Comparison of ENCODE assay signal across 21 cellular contexts in the genomic region with DNA sequence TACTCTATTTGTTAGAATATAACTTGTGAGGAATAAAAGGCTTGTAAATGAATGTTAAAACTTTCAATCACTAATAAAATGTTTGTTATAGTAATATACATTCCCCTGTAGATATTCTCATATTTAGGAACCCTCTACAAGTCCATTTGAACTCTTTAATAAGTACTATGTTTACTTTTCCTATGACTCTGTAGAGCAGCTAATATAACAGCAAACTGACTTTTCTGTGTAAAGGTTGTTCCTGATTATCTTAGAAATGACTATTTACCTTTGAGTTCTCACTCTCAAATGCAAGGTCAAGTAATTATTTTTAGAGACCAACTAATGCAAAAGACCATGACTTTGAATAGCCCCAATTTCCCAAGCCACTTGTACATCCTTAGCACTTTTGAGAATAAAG.
"Had no signal": no experiment of that assay in that cellular context is flagged by ENCODE, and none has a peak within 500 bp of the region (broad histone marks: within the 10 kb centered on the region; RNA-seq: fewer than 3 reads in every experiment).

No MANE protein-coding gene starts in this region.

- H3K27ac ChIP-seq: HL-60, KMS-11, RWPE1 had no signal

- ATAC-seq: K562, Panc1 had no signal

- H3K9ac ChIP-seq: KMS-11, SK-N-SH had no signal

- H3K4me3 ChIP-seq: K562 had no signal

- H3K9me3 ChIP-seq: SK-N-SH had no signal

- DNase-seq: Kasumi-1, MM.1S, NCI-H1092 treated with DMSO at 0.1 percent for 48 hours, NCI-H1436, NCI-H187, NCI-H2029, NCI-H2081 treated with DMSO at 0.1 percent for 48 hours, NCI-H2171, NCI-H226, NCI-H446, NCI-H510A, NCI-H524 treated with DMSO at 0.1 percent for 48 hours, NCI-H774, SHP77, SK-N-SH had no signal

- FAIRE-seq: HTR-8/SVneo, K562 had no signal
